8 cellular contexts compared by ENCODE assay signal in the genomic region with DNA sequence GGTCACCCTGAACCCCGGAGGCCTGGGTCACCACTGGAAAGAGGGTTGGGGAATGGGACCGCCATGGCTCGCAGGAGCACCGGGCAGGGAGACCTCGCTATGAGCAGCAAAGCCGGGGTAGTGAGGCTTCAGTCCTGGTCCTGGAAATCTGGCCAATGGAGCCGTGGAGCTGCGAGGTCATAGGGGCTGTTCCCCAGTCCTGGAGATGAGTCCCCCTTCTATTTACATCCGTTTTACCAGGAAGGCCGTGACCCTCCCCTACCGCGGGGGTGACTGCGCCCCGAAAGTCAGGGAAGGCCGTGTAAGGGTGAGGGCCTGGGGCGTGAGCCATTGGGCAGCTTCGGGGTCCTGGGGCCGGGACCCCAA. TPM values are rescaled to one million over a fixed set of nuclear protein-coding genes. Genes with fewer than 3 reads are reported as not detected.
A peak's percentile ranks its signal among the peaks of the same experiment; 100 is the strongest.
DNase-seq lines count a peak whose midpoint lies in the region; ATAC-seq and TF ChIP-seq lines count a peak whose summit lies in the region.

No MANE protein-coding gene starts in this region.

- H3K9me3 ChIP-seq in BLaER1 treated with 17β-estradiol and CSF1 and Interleukin-3, amounts not matched to agents 10 nM and 100 nM (replicated peaks in 1 of 11) = no peaks in the 10 kb centered on the region
- no peaks in the 10 kb centered on the region for H3K9me3 ChIP-seq in MM.1S (replicated peaks; ENCODE audit: insufficient read depth, low read length)

- H3K36me3 Mint-ChIP-seq in nephron (ENCODE audit: low read depth) = no peaks in the 10 kb centered on the region

- H3F3A ChIP-seq in MM.1S (ENCODE audit: insufficient read depth, low read length) = peaks cover 12% of the 10 kb centered on the region; the same call in 1 of the 2 replicates

- H3K9ac ChIP-seq in BLaER1 treated with 17β-estradiol and CSF1 and Interleukin-3, amounts not matched to agents 10 nM and 100 nM = peak overlapping the region; percentile 78 to 87 (median 82)
- H3K9ac ChIP-seq in MM.1S (ENCODE audit: low read length) = peak overlapping the region; percentile 85

- DNase-seq in MM.1S = no peak
- DNase-seq in dorsolateral prefrontal cortex = no peak
- no peak for DNase-seq in NCI-H1092 (lab: John Stamatoyannopoulos, UW)
- DNase-seq in NAMALWA (ENCODE audit: low spot score) = no peak

- peaks cover 45% of the 10 kb centered on the region for H3K79me2 ChIP-seq in MM.1S (ENCODE audit: low read length)

- H3K27ac ChIP-seq in BLaER1 treated with 17β-estradiol and CSF1 and Interleukin-3, amounts not matched to agents 10 nM and 100 nM = peak overlapping the region in 9 of 11 experiments; percentile 78 to 90 (median 87); a peak in 17 of 22 replicates
- H3K27ac ChIP-seq in MM.1S (ENCODE audit: low read length) (peak overlapping the region; percentile 18; the same call in 1 of the 2 replicates), dorsolateral prefrontal cortex (peak overlapping the region in 43 of 59 donors; percentile 0 to 95 (median 84))

- no peaks in the 10 kb centered on the region for H3K9me2 ChIP-seq in MM.1S (replicated peaks; ENCODE audit: insufficient read depth, low read length)

- H2AFZ ChIP-seq in MM.1S (ENCODE audit: low read length) = peak overlapping the region; percentile 74

- no peaks in the 10 kb centered on the region for H3K27me3 ChIP-seq in BLaER1 treated with 17β-estradiol and CSF1 and Interleukin-3, amounts not matched to agents 10 nM and 100 nM
- H3K27me3 ChIP-seq in MM.1S (replicated peaks; ENCODE audit: insufficient read depth, low read length) (no peaks in the 10 kb centered on the region), dorsolateral prefrontal cortex (no peaks in the 10 kb centered on the region)

- H3K36me3 ChIP-seq in BLaER1 treated with 17β-estradiol and CSF1 and Interleukin-3, amounts not matched to agents 10 nM and 100 nM = peaks cover 6 to 39% (median 32%) of the 10 kb centered on the region in 11 experiments; a peak in 20 of 22 replicates
- H3K36me3 ChIP-seq in MM.1S (replicated peaks; ENCODE audit: insufficient read depth, low read length) = no peaks in the 10 kb centered on the region

- H3K9me3 Mint-ChIP-seq in nephron = no peaks in the 10 kb centered on the region

- peaks cover 0 to 52% (median 20%) of the 10 kb centered on the region in 11 experiments; a peak in 14 of 22 replicates for H4K20me1 ChIP-seq in BLaER1 treated with 17β-estradiol and CSF1 and Interleukin-3, amounts not matched to agents 10 nM and 100 nM
- H4K20me1 ChIP-seq in MM.1S (ENCODE audit: insufficient read depth, low read length) = no peaks in the 10 kb centered on the region

- peak overlapping the region; percentile 79 to 84 (median 81) for H3K4me3 Mint-ChIP-seq in nephron

- TF ChIP-seq CTCF in MM.1S (IDR thresholded peaks at IDR 0.05; ENCODE audit: low read length) (no peak), dorsolateral prefrontal cortex (IDR thresholded peaks at IDR 0.05 in 54 of 56, conservative IDR thresholded peaks at IDR 0.05 in 2 of 56; ENCODE audit: low read depth in 1 of 56, partially characterized antibody in 56 of 56) (no peak), nephron (IDR thresholded peaks at IDR 0.05; ENCODE audit: unreplicated experiment in 3 of 3) (no peak)

- peak overlapping the region; percentile 92 to 100 (median 100) for H3K4me2 ChIP-seq in BLaER1 treated with 17β-estradiol and CSF1 and Interleukin-3, amounts not matched to agents 10 nM and 100 nM
- peak overlapping the region; percentile 98 for H3K4me2 ChIP-seq in MM.1S (ENCODE audit: low read depth, low read length)

- intact Hi-C loops in dorsolateral prefrontal cortex (cut with DNase I) = no loop called here

- H3K27me3 Mint-ChIP-seq in nephron (ENCODE audit: low read depth) = no peaks in the 10 kb centered on the region

- H3K4me1 ChIP-seq in BLaER1 treated with 17β-estradiol and CSF1 and Interleukin-3, amounts not matched to agents 10 nM and 100 nM = peaks cover 44 to 62% (median 57%) of the 10 kb centered on the region in 10 experiments
- H3K4me1 ChIP-seq in MM.1S (ENCODE audit: low read length) = peaks cover 8% of the 10 kb centered on the region; the same call in 1 of the 2 replicates

- peak overlapping the region; percentile 66 to 84 (median 72) for H3K4me3 ChIP-seq in BLaER1 treated with 17β-estradiol and CSF1 and Interleukin-3, amounts not matched to agents 10 nM and 100 nM
- H3K4me3 ChIP-seq in MM.1S (ENCODE audit: low read length) (peak overlapping the region; percentile 95), dorsolateral prefrontal cortex (peak overlapping the region; percentile 40 to 78 (median 66))

- H3K27ac Mint-ChIP-seq in nephron = peak overlapping the region in 1 of 3 experiments; percentile 39

- ATAC-seq in GM19467 (IDR thresholded peaks at IDR 0.05; ENCODE audit: unreplicated experiment) = no peak
- ATAC-seq in HG02981 (IDR thresholded peaks at IDR 0.05; ENCODE audit: unreplicated experiment) = no peak

- peaks cover 10% of the 10 kb centered on the region for H3K4me1 Mint-ChIP-seq in nephron

RNA-seq across cellular contexts. Expression of a gene that starts 0.4 kb away (rescaled TPM):
- 10 to 100 TPM; 15.0 to 65.5 (median 27.2) TPM for total RNA-seq in dorsolateral prefrontal cortex

RNA-seq across cellular contexts. Expression of a gene that starts 5.2 kb away (rescaled TPM):
- 100 to 1,000 TPM; 332 to 619 (median 470) TPM for total RNA-seq in dorsolateral prefrontal cortex

RNA-seq across cellular contexts. Expression of a gene that starts 6.5 kb away (rescaled TPM):
- total RNA-seq in dorsolateral prefrontal cortex = 100 to 1,000 TPM in 101 of 120 experiments, 10 to 100 TPM in 19; 48.1 to 186 (median 122) TPM

RNA-seq across cellular contexts. Expression of a gene that starts 14.1 kb away (rescaled TPM):
- total RNA-seq in dorsolateral prefrontal cortex = 100 to 1,000 TPM in 4 of 120 experiments, 10 to 100 TPM in 116; 45.8 to 113 (median 69.3) TPM

RNA-seq across cellular contexts. Expression of a gene that starts 14.7 kb away (rescaled TPM):
- 100 to 1,000 TPM in 118 of 120 experiments, 10 to 100 TPM in 2; 70.6 to 312 (median 201) TPM for total RNA-seq in dorsolateral prefrontal cortex

Comparison
In these comparisons a context has a peak if more than half of its experiments do, and no peak if none do; other contexts are left out.
1. H3K27ac ChIP-seq: peak in every context shown above with its lines; median percentile 87 in BLaER1 treated with 17β-estradiol and CSF1 and Interleukin-3, amounts not matched to agents 10 nM and 100 nM; 84 in dorsolateral prefrontal cortex; 18 in MM.1S.